ENCODE assay signal across 9 cellular contexts in genomic region chr14:24139272-24139934, GRCh38. TPM values are rescaled to one million over a fixed set of nuclear protein-coding genes. Genes with fewer than 3 reads are reported as not detected.
DNase-seq lines count a peak whose midpoint lies in the region; ATAC-seq, FAIRE-seq and TF ChIP-seq lines count a peak whose summit lies in the region.
"Had no signal": no experiment of that assay in that cellular context is flagged by ENCODE, and none has a peak within 500 bp of the region (broad histone marks: within the 10 kb centered on the region; RNA-seq: fewer than 3 reads in every experiment).

No MANE protein-coding gene starts in this region.

- H3K27ac Mint-ChIP-seq in Calu3 (ENCODE audit: unreplicated experiment) (no peak overlapping the region), neural crest cell (ENCODE audit: unreplicated experiment) (no peak overlapping the region)

- no peak for TF ChIP-seq POLR2A in H54 (IDR thresholded peaks at IDR 0.05; ENCODE audit: low read depth, low read length)

- peak overlapping the region; percentile 7 for H3K4me3 ChIP-seq in astrocyte of the spinal cord (ENCODE audit: low read depth, low read length)

- no peaks in the 10 kb centered on the region for H3K27me3 Mint-ChIP-seq in Calu3 (ENCODE audit: unreplicated experiment)
- no peaks in the 10 kb centered on the region for H3K27me3 Mint-ChIP-seq in neural crest cell (ENCODE audit: low read depth)

- no peak for TF ChIP-seq CTCF in Calu3 (IDR thresholded peaks at IDR 0.05; ENCODE audit: unreplicated experiment)
- no peak for TF ChIP-seq CTCF in astrocyte of the spinal cord (IDR thresholded peaks at IDR 0.05; ENCODE audit: low read depth, low read length)
- no peak for TF ChIP-seq CTCF in neural crest cell (conservative IDR thresholded peaks at IDR 0.05)

- FAIRE-seq in H54 (lab: Jason Lieb, UNC): no peak

- ATAC-seq in HG03280 (IDR thresholded peaks at IDR 0.05; ENCODE audit: unreplicated experiment) (no peak), left lobe of liver (no peak)

- BruUV-seq in Calu3 (replicated peaks; lab: Mats Ljungman, UMichigan): no TSS peak

- CTCF ChIA-PET in Calu3 (lab: Charles Lee): no interaction called here

- H3K9me3 Mint-ChIP-seq in Calu3 (ENCODE audit: low read depth, unreplicated experiment) (no peaks in the 10 kb centered on the region), neural crest cell (no peaks in the 10 kb centered on the region)

- H3K36me3 Mint-ChIP-seq in Calu3 (ENCODE audit: insufficient read depth, unreplicated experiment) (peaks cover 62% of the 10 kb centered on the region), neural crest cell (ENCODE audit: low read depth) (peaks cover 9% of the 10 kb centered on the region)

- peak overlapping the region; percentile 89 for H3K4me3 Mint-ChIP-seq in Calu3 (ENCODE audit: low read depth, unreplicated experiment)
- peak overlapping the region; percentile 89 for H3K4me3 Mint-ChIP-seq in neural crest cell

- in situ Hi-C loops in astrocyte of the spinal cord (cut with HindIII; ENCODE audit: low sequenced_read_pairs): no loop called here

- peaks cover 37% of the 10 kb centered on the region for H3K4me1 Mint-ChIP-seq in Calu3 (ENCODE audit: low read depth, unreplicated experiment)
- H3K4me1 Mint-ChIP-seq in neural crest cell: peaks cover 48% of the 10 kb centered on the region

- DNase-seq in Calu3 (peak; percentile 36), HuH-7.5 (ENCODE audit: low spot score) (peak; percentile 40), astrocyte of the spinal cord (ENCODE audit: low read depth, low spot score) (no peak), neural crest cell (ENCODE audit: low read depth, low spot score) (no peak), germinal center (ENCODE audit: low spot score) (no peak), H54 (ENCODE audit: insufficient read length, low spot score) (no peak), left lobe of liver (ENCODE audit: low spot score) (no peak)
- DNase-seq: activated CD8-positive, alpha-beta memory T cell treated with anti-CD3 and anti-CD28 coated beads for 24 hours had no signal

- intact Hi-C loops in Calu3 (cut with micrococcal nuclease; ENCODE audit: unreplicated experiment): no loop called here

RNA-seq across cellular contexts. Expression of gene EMC9, which starts 2.0 kb away (rescaled TPM):
- total RNA-seq in Calu3 (2022) (38.0 and 39.2 TPM in 2 replicates), neural crest cell (28.3 and 30.3 TPM in 2 replicates), left lobe of liver (24.2 TPM)

RNA-seq across cellular contexts. Expression of gene PSME1, which starts 3.4 kb away (rescaled TPM):
- total RNA-seq in Calu3 (2022): 259 and 289 TPM in 2 replicates
- 81.4 and 88.5 TPM in 2 replicates for total RNA-seq in neural crest cell
- total RNA-seq in left lobe of liver: 98.1 TPM

RNA-seq across cellular contexts. Expression of gene PSME2, which starts 7.0 kb away (rescaled TPM):
- total RNA-seq in Calu3 (2022): 288 and 359 TPM in 2 replicates
- 125 and 131 TPM in 2 replicates for total RNA-seq in neural crest cell
- 124 TPM for total RNA-seq in left lobe of liver

RNA-seq across cellular contexts. Expression of gene RNF31, which starts 7.9 kb away (rescaled TPM):
- total RNA-seq in Calu3 (2022) (95.9 and 103 TPM in 2 replicates), neural crest cell (65.5 and 82.2 TPM in 2 replicates), left lobe of liver (28.6 TPM)

RNA-seq across cellular contexts. Expression of gene FITM1, which starts 8.9 kb away (rescaled TPM):
- total RNA-seq in Calu3 (2022): 0.47 and 0.98 TPM in 2 replicates
- 0.42 and 0.66 TPM in 2 replicates for total RNA-seq in neural crest cell
- 34.9 TPM for total RNA-seq in left lobe of liver

Comparison
In these comparisons a context has a peak if more than half of its experiments do, and no peak if none do; other contexts are left out.
1. DNase-seq: peak in Calu3 (single experiment) and HuH-7.5 (single experiment); none in astrocyte of the spinal cord (single experiment), neural crest cell (single experiment), germinal center (single experiment), H54 (single experiment) and left lobe of liver (single experiment).